In genomic region chr5:140239939-140240700, GRCh38 we compare ENCODE assay signal across 8 cellular contexts.
DNase-seq lines count a peak whose midpoint lies in the region; ATAC-seq lines count a peak whose summit lies in the region.

No MANE protein-coding gene starts in this region.

- no peak overlapping the region for H3K4me3 ChIP-seq in CD4-positive, alpha-beta memory T cell (ENCODE audit: low read length in 2 of 2)
- no peak overlapping the region for H3K4me3 ChIP-seq in mucosa of stomach (ENCODE audit: low read length)

- H3K4me3 Mint-ChIP-seq in CD4-positive, alpha-beta memory T cell, result no peak overlapping the region
- no peak overlapping the region for H3K4me3 Mint-ChIP-seq in stimulated activated effector memory CD8-positive, alpha-beta T cell treated with anti-CD3 and anti-CD28 coated beads, Interleukin-12 subunit alpha, Interleukin-12 subunit beta, amount 100 ng/mL, for 72 hours

- peaks cover 7% of the 10 kb centered on the region for H3K4me1 ChIP-seq in CD4-positive, alpha-beta memory T cell (ENCODE audit: insufficient read depth, low read length)
- H3K4me1 ChIP-seq in mucosa of stomach (ENCODE audit: control insufficient read depth, insufficient read depth, low read length), result peaks cover 93% of the 10 kb centered on the region

- no peak overlapping the region for H3K27ac ChIP-seq in CD4-positive, alpha-beta memory T cell (ENCODE audit: low read depth, low read length)
- H3K27ac ChIP-seq in epithelial cell of prostate, result peak overlapping the region; percentile 80

- H3K36me3 Mint-ChIP-seq in CD4-positive, alpha-beta memory T cell, result peaks cover 5 to 6% of the 10 kb centered on the region in 2 donors
- peaks cover 9% of the 10 kb centered on the region for H3K36me3 Mint-ChIP-seq in stimulated activated effector memory CD8-positive, alpha-beta T cell treated with anti-CD3 and anti-CD28 coated beads, Interleukin-12 subunit alpha, Interleukin-12 subunit beta, amount 100 ng/mL, for 72 hours

- H3K9me3 ChIP-seq in CD4-positive, alpha-beta memory T cell (ENCODE audit: control insufficient read depth in 1 of 2, low read length in 2 of 2), result no peaks in the 10 kb centered on the region
- no peaks in the 10 kb centered on the region for H3K9me3 ChIP-seq in mucosa of stomach (ENCODE audit: control insufficient read depth, low read length)

- intact Hi-C loops in CD4-positive, alpha-beta memory T cell (cut with micrococcal nuclease), result loop anchor here (1.0 kb wide), 1 partner anchor 111 kb away; no protein-coding TSS in a partner anchor

- no peaks in the 10 kb centered on the region for H3K27me3 Mint-ChIP-seq in CD4-positive, alpha-beta memory T cell

- peak; percentile 31 to 55 (median 44) for DNase-seq in CD4-positive, alpha-beta memory T cell
- DNase-seq in NCI-H526 treated with DMSO at 0.1 percent for 48 hours (lab: John Stamatoyannopoulos, UW) (peak; percentile 52), epithelial cell of prostate (ENCODE audit: low read depth, low spot score) (no peak)
- DNase-seq in activated CD8-positive, alpha-beta memory T cell treated with anti-CD3 and anti-CD28 coated beads, Interleukin-2, amount 50 U/mL, for 1 hour (ENCODE audit: extremely low read depth), result peak; percentile 12
- DNase-seq in stimulated activated effector memory CD8-positive, alpha-beta T cell treated with anti-CD3 and anti-CD28 coated beads, Interleukin-12 subunit alpha, Interleukin-12 subunit beta, amount 100 ng/mL, for 72 hours (ENCODE audit: low spot score in 2 of 2), result peak; percentile 29 to 79

- peak; percentile 51 for ATAC-seq in GM21526 (IDR thresholded peaks at IDR 0.05; ENCODE audit: low FRiP score, unreplicated experiment)
- ATAC-seq in stimulated activated effector memory CD8-positive, alpha-beta T cell treated with anti-CD3 and anti-CD28 coated beads, Interleukin-12 subunit alpha, Interleukin-12 subunit beta, amount 100 ng/mL, for 72 hours, result peak; percentile 74
- ATAC-seq in GM21619 (IDR thresholded peaks at IDR 0.05; ENCODE audit: unreplicated experiment), result no peak

- peaks cover 6 to 8% (median 7%) of the 10 kb centered on the region in 4 donors for H3K4me1 Mint-ChIP-seq in CD4-positive, alpha-beta memory T cell
- peaks cover 8% of the 10 kb centered on the region for H3K4me1 Mint-ChIP-seq in stimulated activated effector memory CD8-positive, alpha-beta T cell treated with anti-CD3 and anti-CD28 coated beads, Interleukin-12 subunit alpha, Interleukin-12 subunit beta, amount 100 ng/mL, for 72 hours

- CTCF ChIA-PET in CD4-positive, alpha-beta memory T cell (lab: Charles Lee; ENCODE audit: partially characterized antibody), result interaction anchor here (0.7 to 17.3 kb wide), 13 partner anchors 9 to 485 kb away, joined by 3 to 518 read pairs (median 4); partner anchors contain the start of genes HBEGF, PFDN1 and SLC4A9

- H3K9ac ChIP-seq in mucosa of stomach (ENCODE audit: low read length), result peak overlapping the region; percentile 47

- no peaks in the 10 kb centered on the region for H3K27me3 ChIP-seq in CD4-positive, alpha-beta memory T cell (ENCODE audit: insufficient read depth, low read length)
- H3K27me3 ChIP-seq in mucosa of stomach (ENCODE audit: control insufficient read depth, insufficient read depth, low read length), result no peaks in the 10 kb centered on the region

- H3K27ac Mint-ChIP-seq in CD4-positive, alpha-beta memory T cell, result peak overlapping the region in 3 of 7 donors; percentile 36 to 60 (median 57)
- peak overlapping the region; percentile 45 for H3K27ac Mint-ChIP-seq in stimulated activated effector memory CD8-positive, alpha-beta T cell treated with anti-CD3 and anti-CD28 coated beads, Interleukin-12 subunit alpha, Interleukin-12 subunit beta, amount 100 ng/mL, for 72 hours

- H3K36me3 ChIP-seq in CD4-positive, alpha-beta memory T cell (ENCODE audit: insufficient read depth, low read length), result peaks cover 3% of the 10 kb centered on the region
- H3K36me3 ChIP-seq in mucosa of stomach (ENCODE audit: control insufficient read depth, insufficient read depth, low read length), result peaks cover 16% of the 10 kb centered on the region

- no peaks in the 10 kb centered on the region for H3K9me3 Mint-ChIP-seq in CD4-positive, alpha-beta memory T cell
- no peaks in the 10 kb centered on the region for H3K9me3 Mint-ChIP-seq in stimulated activated effector memory CD8-positive, alpha-beta T cell treated with anti-CD3 and anti-CD28 coated beads, Interleukin-12 subunit alpha, Interleukin-12 subunit beta, amount 100 ng/mL, for 72 hours

- POLR2A ChIA-PET in CD4-positive, alpha-beta memory T cell (lab: Charles Lee; ENCODE audit: partially characterized antibody), result interaction anchor here (0.9 kb wide), 1 partner anchor 112 kb away, joined by 4 read pairs; no protein-coding TSS in a partner anchor
